In genomic region chr21:21712761-21713558, GRCh38 we compare ENCODE assay signal across 16 cellular contexts.
DNase-seq lines count a peak whose midpoint lies in the region; TF ChIP-seq lines count a peak whose summit lies in the region.
"Had no signal": no experiment of that assay in that cellular context is flagged by ENCODE, and none has a peak within 500 bp of the region (broad histone marks: within the 10 kb centered on the region; RNA-seq: fewer than 3 reads in every experiment).

No MANE protein-coding gene starts in this region.

- peak overlapping the region; percentile 92 for H2AFZ ChIP-seq in ACC112 (ENCODE audit: low read length, unreplicated experiment)

- 51 to 65% methylated on average over 4 of the region's 4 CpGs for WGBS in transverse colon (ENCODE audit: low coverage in 1 of 2), 2 donors

- no peak for TF ChIP-seq POLR2A in transverse colon (IDR thresholded peaks at IDR 0.05)

- TF ChIP-seq EP300 in transverse colon (IDR thresholded peaks at IDR 0.05; ENCODE audit: low read depth), result no peak

- intact Hi-C loops in transverse colon (cut with DNase I; ENCODE audit: low total_unique reads), result no loop called here

- H3K4me1 Mint-ChIP-seq in nephron progenitor cell, result no peaks in the 10 kb centered on the region
- H3K4me1 Mint-ChIP-seq: central memory CD8-positive, alpha-beta T cell had no signal

- H3K27me3 ChIP-seq in ACC112 (ENCODE audit: insufficient read depth, low read length) (no peaks in the 10 kb centered on the region), brain microvascular endothelial cell (replicated peaks) (no peaks in the 10 kb centered on the region), transverse colon (no peaks in the 10 kb centered on the region)
- H3K27me3 ChIP-seq: testis had no signal

- TF ChIP-seq CTCF in brain microvascular endothelial cell (IDR thresholded peaks at IDR 0.05; ENCODE audit: low read depth, low read length, missing control alignments) (no peak), nephron progenitor cell (IDR thresholded peaks at IDR 0.05) (no peak), transverse colon (IDR thresholded peaks at IDR 0.05) (no peak)

- H3K4me3 ChIP-seq in ACC112 (ENCODE audit: low read depth, low read length) (peak overlapping the region; percentile 29), brain microvascular endothelial cell (ENCODE audit: low read depth, low read length) (no peak overlapping the region), transverse colon (no peak overlapping the region)
- H3K4me3 ChIP-seq: testis had no signal

- H3K79me2 ChIP-seq in ACC112 (ENCODE audit: control insufficient read depth, insufficient read depth, low read length, unreplicated experiment), result no peaks in the 10 kb centered on the region

- DNase-seq in HS-27A (ENCODE audit: low read depth), result peak; percentile 39
- DNase-seq in brain microvascular endothelial cell, result no peak
- peak; percentile 51 for DNase-seq in middle frontal gyrus (ENCODE audit: extremely low spot score, low spot score)
- DNase-seq in foreskin melanocyte, result no peak
- no peak for DNase-seq in nephron progenitor cell
- no peak for DNase-seq in transverse colon
- DNase-seq in NCI-H510A (lab: John Stamatoyannopoulos, UW), result no peak
- DNase-seq: activated CD8-positive, alpha-beta memory T cell treated with anti-CD3 and anti-CD28 coated beads, Interleukin-2, amount 50 U/mL, for 48 hours; activated naive CD4-positive, alpha-beta T cell treated with anti-CD3 and anti-CD28 coated beads for 36 hours; Calu3; NCI-H1048; stimulated activated CD4-positive, alpha-beta T cell treated with anti-CD3 and anti-CD28 coated beads, Interleukin-1b, Interleukin-23, amount 100 ng/mL, for 48 hours; testis had no signal

- no peaks in the 10 kb centered on the region for H3K9me3 Mint-ChIP-seq in nephron progenitor cell

- in situ Hi-C loops in brain microvascular endothelial cell (cut with HindIII; ENCODE audit: low pct_ligation_motif_present, low sequenced_read_pairs) (no loop called here), transverse colon (cut with MboI; ENCODE audit: low pct_ligation_motif_present in 1 of 4, low pct_unique_long_range_greater_than_20kb in 1 of 4, low sequenced_read_pairs in 3 of 4) (no loop called here)

- H3K4me1 ChIP-seq in ACC112 (ENCODE audit: control insufficient read depth, insufficient read depth, low read length, unreplicated experiment), result peaks cover 20% of the 10 kb centered on the region
- H3K4me1 ChIP-seq in transverse colon, result no peaks in the 10 kb centered on the region

- H3K36me3 ChIP-seq in ACC112 (ENCODE audit: insufficient read depth, low read length), result no peaks in the 10 kb centered on the region
- no peaks in the 10 kb centered on the region for H3K36me3 ChIP-seq in brain microvascular endothelial cell (replicated peaks)
- no peaks in the 10 kb centered on the region for H3K36me3 ChIP-seq in transverse colon

- H3K27ac Mint-ChIP-seq in nephron progenitor cell, result no peak overlapping the region
- H3K27ac Mint-ChIP-seq: activated naive CD4-positive, alpha-beta T cell treated with anti-CD3 and anti-CD28 coated beads for 36 hours; progenitor cell of endocrine pancreas had no signal

- no peaks in the 10 kb centered on the region for H3K36me3 Mint-ChIP-seq in nephron progenitor cell (ENCODE audit: low read depth)

- H3K27ac ChIP-seq in ACC112 (ENCODE audit: low read depth, low read length) (peak overlapping the region; percentile 86), brain microvascular endothelial cell (peak overlapping the region; percentile 81), transverse colon (no peak overlapping the region)

- no peaks in the 10 kb centered on the region for H3K9me3 ChIP-seq in transverse colon
- H3K9me3 ChIP-seq: testis had no signal

- no peak overlapping the region for H3K4me3 Mint-ChIP-seq in nephron progenitor cell
- H3K4me3 Mint-ChIP-seq: activated naive CD4-positive, alpha-beta T cell treated with anti-CD3 and anti-CD28 coated beads for 36 hours; central memory CD8-positive, alpha-beta T cell had no signal

- no peaks in the 10 kb centered on the region for H3K27me3 Mint-ChIP-seq in nephron progenitor cell (ENCODE audit: low read depth, poor library complexity)
- H3K27me3 Mint-ChIP-seq: central memory CD8-positive, alpha-beta T cell; progenitor cell of endocrine pancreas had no signal

Comparison
In these comparisons a context has a peak if more than half of its experiments do, and no peak if none do; other contexts are left out.
1. H3K27ac ChIP-seq: peak in ACC112 (single experiment) and brain microvascular endothelial cell (single experiment); none in transverse colon (0 of 4).
2. DNase-seq: peak in HS-27A (single experiment) and middle frontal gyrus (single experiment); none in brain microvascular endothelial cell (single experiment), foreskin melanocyte (single experiment), nephron progenitor cell (single experiment), transverse colon (single experiment) and NCI-H510A (single experiment).